8 cellular contexts compared by ENCODE assay signal in genomic region chr6:12060780-12061619, GRCh38. TPM values are rescaled to one million over a fixed set of nuclear protein-coding genes. Genes with fewer than 3 reads are reported as not detected.
DNase-seq lines count a peak whose midpoint lies in the region; ATAC-seq, FAIRE-seq and TF ChIP-seq lines count a peak whose summit lies in the region.

No MANE protein-coding gene starts in this region.

- peaks cover 4% of the 10 kb centered on the region for H3K9me3 Mint-ChIP-seq in activated T-helper 2 cell treated with anti-CD3 and anti-CD28 coated beads, Interferon-gamma antibody, Interleukin-2, Interleukin-4, amounts not matched to agents 10 μg/mL and 5 μg/mL and 100 μg/mL, durations not matched to agents 14 hours and 24 hours and 36 hours

- no peak overlapping the region for H3K9ac ChIP-seq in NT2/D1 (ENCODE audit: insufficient read length, low read depth)

- DNase-seq in NT2/D1 (ENCODE audit: low read depth, low spot score) (peak; percentile 57), head of caudate nucleus (peak; percentile 43 to 92 (median 74)), pancreas (peak in 3 of 6 donors; percentile 31 to 71 (median 38)), uterus (peak; percentile 38 to 51), NCI-H1105 treated with DMSO at 0.1 percent for 48 hours (lab: John Stamatoyannopoulos, UW) (no peak)
- peak; percentile 71 for DNase-seq in activated T-helper 2 cell treated with anti-CD3 and anti-CD28 coated beads, Interferon-gamma antibody, Interleukin-2, Interleukin-4, amounts not matched to agents 10 μg/mL and 5 μg/mL and 100 μg/mL, durations not matched to agents 14 hours and 24 hours and 36 hours (ENCODE audit: low spot score)

- peak overlapping the region; percentile 80 for H3K4me3 Mint-ChIP-seq in activated T-helper 2 cell treated with anti-CD3 and anti-CD28 coated beads, Interferon-gamma antibody, Interleukin-2, Interleukin-4, amounts not matched to agents 10 μg/mL and 5 μg/mL and 100 μg/mL, durations not matched to agents 14 hours and 24 hours and 36 hours (ENCODE audit: low read depth)

- FAIRE-seq in pancreas (lab: Jason Lieb, UNC): no peak

- no peaks in the 10 kb centered on the region for H3K4me1 ChIP-seq in NT2/D1 (ENCODE audit: insufficient read depth, insufficient read length)
- H3K4me1 ChIP-seq in pancreas: peaks cover 0 to 12% (median 8%) of the 10 kb centered on the region in 3 donors
- H3K4me1 ChIP-seq in uterus: no peaks in the 10 kb centered on the region

- no peaks in the 10 kb centered on the region for H3K9me3 ChIP-seq in NT2/D1 (ENCODE audit: insufficient read depth, low read length)
- H3K9me3 ChIP-seq in pancreas: no peaks in the 10 kb centered on the region
- no peaks in the 10 kb centered on the region for H3K9me3 ChIP-seq in uterus

- H3K27me3 Mint-ChIP-seq in activated T-helper 2 cell treated with anti-CD3 and anti-CD28 coated beads, Interferon-gamma antibody, Interleukin-2, Interleukin-4, amounts not matched to agents 10 μg/mL and 5 μg/mL and 100 μg/mL, durations not matched to agents 14 hours and 24 hours and 36 hours (ENCODE audit: low read depth): no peaks in the 10 kb centered on the region

- H3K4me3 ChIP-seq in NT2/D1 (ENCODE audit: insufficient read length, low read depth): no peak overlapping the region
- peak overlapping the region in 2 of 4 donors; percentile 3 to 11 for H3K4me3 ChIP-seq in pancreas
- H3K4me3 ChIP-seq in uterus: no peak overlapping the region

- H3K4me1 Mint-ChIP-seq in activated T-helper 2 cell treated with anti-CD3 and anti-CD28 coated beads, Interferon-gamma antibody, Interleukin-2, Interleukin-4, amounts not matched to agents 10 μg/mL and 5 μg/mL and 100 μg/mL, durations not matched to agents 14 hours and 24 hours and 36 hours (ENCODE audit: low read depth): peaks cover 71% of the 10 kb centered on the region

- ATAC-seq in GM18520 (IDR thresholded peaks at IDR 0.05; ENCODE audit: unreplicated experiment) (peak; percentile 71), HG03039 (IDR thresholded peaks at IDR 0.05; ENCODE audit: unreplicated experiment) (peak; percentile 77), pancreas (peak; percentile 63 to 93 (median 86))

- no peaks in the 10 kb centered on the region for H3K36me3 ChIP-seq in NT2/D1 (ENCODE audit: insufficient read depth, insufficient read length, low read length)
- H3K36me3 ChIP-seq in pancreas: no peaks in the 10 kb centered on the region
- H3K36me3 ChIP-seq in uterus: no peaks in the 10 kb centered on the region

- H3K27me3 ChIP-seq in NT2/D1 (ENCODE audit: insufficient read depth, insufficient read length) (no peaks in the 10 kb centered on the region), pancreas (no peaks in the 10 kb centered on the region), uterus (no peaks in the 10 kb centered on the region)

- H3K36me3 Mint-ChIP-seq in activated T-helper 2 cell treated with anti-CD3 and anti-CD28 coated beads, Interferon-gamma antibody, Interleukin-2, Interleukin-4, amounts not matched to agents 10 μg/mL and 5 μg/mL and 100 μg/mL, durations not matched to agents 14 hours and 24 hours and 36 hours (ENCODE audit: low read depth): peaks cover 42% of the 10 kb centered on the region

- H3K27ac Mint-ChIP-seq in activated T-helper 2 cell treated with anti-CD3 and anti-CD28 coated beads, Interferon-gamma antibody, Interleukin-2, Interleukin-4, amounts not matched to agents 10 μg/mL and 5 μg/mL and 100 μg/mL, durations not matched to agents 14 hours and 24 hours and 36 hours: peak overlapping the region; percentile 88

- TF ChIP-seq POLR2A in uterus (IDR thresholded peaks at IDR 0.05): no peak

- TF ChIP-seq CTCF in pancreas (IDR thresholded peaks at IDR 0.05) (no peak), uterus (IDR thresholded peaks at IDR 0.05) (no peak)

- H3K27ac ChIP-seq in pancreas (no peak overlapping the region), uterus (no peak overlapping the region)

- intact Hi-C loops in activated T-helper 2 cell treated with anti-CD3 and anti-CD28 coated beads, Interferon-gamma antibody, Interleukin-2, Interleukin-4, amounts not matched to agents 10 μg/mL and 5 μg/mL and 100 μg/mL, durations not matched to agents 14 hours and 24 hours and 36 hours (cut with micrococcal nuclease): loop anchor here (1.0 to 5.0 kb wide), 2 partner anchors 9 to 171 kb away; no protein-coding TSS in a partner anchor
- intact Hi-C loops in head of caudate nucleus (cut with DNase I): no loop called here
- intact Hi-C loops in pancreas (cut with DNase I): no loop called here
- intact Hi-C loops in uterus (cut with DNase I; ENCODE audit: low total_unique reads): no loop called here

- 30 to 31% methylated on average over 15 of the region's 15 CpGs for WGBS in pancreas, 2 donors

RNA-seq across cellular contexts. Expression of gene HIVEP1, which starts 48.9 kb away (rescaled TPM):
- total RNA-seq in activated T-helper 2 cell treated with anti-CD3 and anti-CD28 coated beads, Interferon-gamma antibody, Interleukin-2, Interleukin-4, amounts not matched to agents 10 μg/mL and 5 μg/mL and 100 μg/mL, durations not matched to agents 14 hours and 24 hours and 36 hours: 63.8 TPM in 2 replicates
- total RNA-seq in pancreas (10 to 100 TPM in 3 of 6 donors, 1 to 10 TPM in 3; 8.2 to 17.7 (median 9.9) TPM), uterus (10 to 100 TPM in 3 of 4 donors, 1 to 10 TPM in 1; 8.5 to 38.1 (median 22.0) TPM)
- polyA plus RNA-seq in pancreas: 1 to 10 TPM; 3.8 to 4.1 TPM
